ENCODE assay signal across 34 cellular contexts in genomic region chr10:2746638-2747037, GRCh38.
"Had no signal": no experiment of that assay in that cellular context is flagged by ENCODE, and none has a peak within 500 bp of the region (broad histone marks: within the 10 kb centered on the region; RNA-seq: fewer than 3 reads in every experiment).

No MANE protein-coding gene starts in this region.

- DNase-seq: Karpas-422, Kasumi-1, MG63, MM.1S, NCI-H1048, NCI-H1092, NCI-H1092 treated with DMSO at 0.1 percent for 48 hours, NCI-H1105, NCI-H1105 treated with DMSO at 0.1 percent for 48 hours, NCI-H1417, NCI-H1417 treated with DMSO at 0.1 percent for 48 hours, NCI-H1436, NCI-H1436 treated with DMSO at 0.1 percent for 48 hours, NCI-H146, NCI-H1694, NCI-H1694 treated with DMSO at 0.1 percent for 48 hours, NCI-H187, NCI-H187 treated with DMSO at 0.1 percent for 48 hours, NCI-H1930, NCI-H2029, NCI-H2029 treated with DMSO at 0.1 percent for 48 hours, NCI-H2081, NCI-H2081 treated with DMSO at 0.1 percent for 48 hours, NCI-H2107, NCI-H2171, NCI-H2171 treated with DMSO at 0.1 percent for 48 hours, NCI-H2227 treated with DMSO at 0.1 percent for 48 hours, NCI-H226, NCI-H345, NCI-H446, NCI-H446 treated with DMSO at 0.1 percent for 48 hours, NCI-H510A, NCI-H510A treated with DMSO at 0.1 percent for 48 hours, NCI-H524 had no signal

- H3K4me3 ChIP-seq: MG63 had no signal

- H3K27me3 ChIP-seq: MG63 had no signal

- H3K36me3 ChIP-seq: MG63 had no signal

- H3K9me3 ChIP-seq: MG63 had no signal
